Comparison of ENCODE assay signal across 31 cellular contexts in the genomic region with DNA sequence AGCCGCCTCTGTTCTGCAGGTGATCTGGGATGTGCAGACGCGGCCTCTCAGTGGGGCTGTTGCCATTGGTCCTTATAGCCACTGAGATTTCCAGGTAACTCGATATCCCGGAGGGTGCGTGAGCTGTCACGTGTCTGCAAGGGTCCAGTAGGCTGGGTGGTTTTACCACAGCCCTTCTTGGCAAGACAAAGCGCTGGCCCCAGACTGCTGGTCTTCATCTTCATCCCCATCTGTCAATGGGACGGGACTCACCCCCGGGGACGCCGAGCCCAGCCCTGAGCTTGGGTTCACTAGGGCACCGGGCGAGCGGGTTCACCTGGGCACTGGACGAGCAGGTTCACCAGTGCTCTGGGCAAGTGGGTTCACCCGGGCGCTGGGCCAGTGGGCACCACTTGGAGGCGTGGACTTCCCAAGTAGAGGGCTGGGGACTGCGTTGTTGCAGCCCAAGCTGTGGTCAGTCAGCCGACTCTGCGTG. TPM values are rescaled to one million over a fixed set of nuclear protein-coding genes. Genes with fewer than 3 reads are reported as not detected.
DNase-seq lines count a peak whose midpoint lies in the region; ATAC-seq and TF ChIP-seq lines count a peak whose summit lies in the region.
"Had no signal": no experiment of that assay in that cellular context is flagged by ENCODE, and none has a peak within 500 bp of the region (broad histone marks: within the 10 kb centered on the region; RNA-seq: fewer than 3 reads in every experiment).

No MANE protein-coding gene starts in this region.

- H3K36me3 ChIP-seq in RWPE2 (ENCODE audit: low read depth) (no peaks in the 10 kb centered on the region), sigmoid colon (peaks cover 0 to 4% (median 0%) of the 10 kb centered on the region in 4 donors)
- H3K36me3 ChIP-seq: stomach, thyroid gland, WERI-Rb-1 had no signal

- intact Hi-C loops in sigmoid colon (cut with DNase I) = no loop called here

- no peak overlapping the region for H3K27ac ChIP-seq in RWPE2 (ENCODE audit: poor library complexity, severe bottlenecking)
- H3K27ac ChIP-seq in sigmoid colon = no peak overlapping the region
- H3K27ac ChIP-seq: A549, gastroesophageal sphincter, PC-9, stomach, thyroid gland, WERI-Rb-1 had no signal

- no peak for ATAC-seq in RWPE2 (ENCODE audit: low read depth)
- ATAC-seq: A549; activated naive CD4-positive, alpha-beta T cell treated with anti-CD3 and anti-CD28 coated beads, Interleukin-2, amount 50 U/mL, for 72 hours; gastroesophageal sphincter had no signal

- H3K4me1 ChIP-seq in RWPE2 (ENCODE audit: insufficient read depth, poor library complexity, severe bottlenecking) (no peaks in the 10 kb centered on the region), sigmoid colon (no peaks in the 10 kb centered on the region)
- H3K4me1 ChIP-seq: A549, gastroesophageal sphincter, stomach, thyroid gland had no signal

- no peak overlapping the region for H3K4me3 Mint-ChIP-seq in activated naive CD4-positive, alpha-beta T cell treated with anti-CD3 and anti-CD28 coated beads, Interleukin-2, amount 10 ng/mL, durations not matched to agents 7 days and 5 days
- H3K4me3 Mint-ChIP-seq: activated CD4-positive, alpha-beta memory T cell treated with anti-CD3 and anti-CD28 coated beads for 36 hours; activated T-helper 1 cell treated with anti-CD3 and anti-CD28 coated beads, Interleukin-12 subunit alpha, Interleukin-12 subunit beta, Interleukin-2, Interleukin-4 antibody, amounts not matched to agents 30 ng/mL and 10 ng/mL and 1 ng/mL, durations not matched to agents 14 hours and 24 hours and 36 hours; HFFc6; neural crest cell had no signal

- peaks cover 13% of the 10 kb centered on the region for H3K27me3 Mint-ChIP-seq in activated naive CD4-positive, alpha-beta T cell treated with anti-CD3 and anti-CD28 coated beads, Interleukin-2, amount 10 ng/mL, durations not matched to agents 7 days and 5 days

- CTCF ChIA-PET in activated naive CD4-positive, alpha-beta T cell treated with anti-CD3 and anti-CD28 coated beads, Interleukin-2, amount 10 ng/mL, durations not matched to agents 7 days and 5 days (lab: Charles Lee) = no interaction called here

- H3K4me3 ChIP-seq in RWPE2 (ENCODE audit: severe bottlenecking) (no peak overlapping the region), sigmoid colon (no peak overlapping the region)
- H3K4me3 ChIP-seq: A549, gastroesophageal sphincter, lung, PC-9, stomach, thyroid gland had no signal

- H3K9me3 ChIP-seq in RWPE2 (ENCODE audit: severe bottlenecking) (no peaks in the 10 kb centered on the region), sigmoid colon (no peaks in the 10 kb centered on the region)
- H3K9me3 ChIP-seq: A549, gastroesophageal sphincter, stomach, thyroid gland had no signal

- no peak for TF ChIP-seq POLR2A in sigmoid colon (IDR thresholded peaks at IDR 0.05)

- no peak overlapping the region for H3K27ac Mint-ChIP-seq in activated naive CD4-positive, alpha-beta T cell treated with anti-CD3 and anti-CD28 coated beads, Interleukin-2, amount 10 ng/mL, durations not matched to agents 7 days and 5 days
- H3K27ac Mint-ChIP-seq: activated CD4-positive, alpha-beta memory T cell treated with anti-CD3 and anti-CD28 coated beads for 36 hours; activated T-helper 1 cell treated with anti-CD3 and anti-CD28 coated beads, Interleukin-12 subunit alpha, Interleukin-12 subunit beta, Interleukin-2, Interleukin-4 antibody, amounts not matched to agents 30 ng/mL and 10 ng/mL and 1 ng/mL, durations not matched to agents 14 hours and 24 hours and 36 hours; HFFc6 had no signal

- peak; percentile 9 for DNase-seq in activated naive CD4-positive, alpha-beta T cell treated with anti-CD3 and anti-CD28 coated beads, Interleukin-2, amount 50 U/mL, for 16 hours
- no peak for DNase-seq in activated naive CD4-positive, alpha-beta T cell treated with anti-CD3 and anti-CD28 coated beads, Interleukin-2, amount 10 ng/mL, durations not matched to agents 7 days and 5 days
- peak; percentile 52 for DNase-seq in RWPE2 (ENCODE audit: low spot score)
- DNase-seq in iPS-NIHi11 (ENCODE audit: low spot score) = peak; percentile 73
- DNase-seq in sigmoid colon = peak; percentile 57
- no peak for DNase-seq in dermis blood vessel endothelial cell
- no peak for DNase-seq in stimulated activated CD4-positive, alpha-beta T cell treated with anti-CD3 and anti-CD28 coated beads, Interleukin-2, amount 100 ng/mL, for 48 hours
- DNase-seq in NCI-H2227 treated with DMSO at 0.1 percent for 48 hours (lab: John Stamatoyannopoulos, UW) = no peak
- DNase-seq: activated CD4-positive, alpha-beta memory T cell treated with anti-CD3 and anti-CD28 coated beads for 36 hours; activated CD8-positive, alpha-beta memory T cell treated with anti-CD3 and anti-CD28 coated beads, Interleukin-2, amount 50 U/mL, for 4 hours; AML-193; central memory CD4-positive, alpha-beta T cell; HFFc6; hypothalamus; Karpas-422; NCI-H1436 treated with DMSO at 0.1 percent for 48 hours; NCI-H2171; PC-9; SHP77 treated with DMSO at 0.1 percent for 48 hours; stimulated activated CD8-positive, alpha-beta memory T cell treated with anti-CD3 and anti-CD28 coated beads, Interleukin-4, amount 100 ng/mL, for 48 hours; stomach; SW 1271; T1000; WERI-Rb-1 had no signal

- 84 to 85% methylated on average over 22 of the region's 22 CpGs for WGBS in sigmoid colon, 2 donors

- H3K27me3 ChIP-seq in RWPE2 (ENCODE audit: insufficient read depth, poor library complexity, severe bottlenecking) (no peaks in the 10 kb centered on the region), sigmoid colon (no peaks in the 10 kb centered on the region)
- H3K27me3 ChIP-seq: gastroesophageal sphincter, thyroid gland had no signal

- TF ChIP-seq EP300 in sigmoid colon (IDR thresholded peaks at IDR 0.05) = no peak

- H3K9me3 Mint-ChIP-seq in activated naive CD4-positive, alpha-beta T cell treated with anti-CD3 and anti-CD28 coated beads, Interleukin-2, amount 10 ng/mL, durations not matched to agents 7 days and 5 days = no peaks in the 10 kb centered on the region
- H3K9me3 Mint-ChIP-seq: activated CD4-positive, alpha-beta memory T cell treated with anti-CD3 and anti-CD28 coated beads for 36 hours; activated naive CD4-positive, alpha-beta T cell treated with anti-CD3 and anti-CD28 coated beads, Interleukin-2, amount 50 U/mL, for 72 hours; activated T-helper 1 cell treated with anti-CD3 and anti-CD28 coated beads, Interleukin-12 subunit alpha, Interleukin-12 subunit beta, Interleukin-2, Interleukin-4 antibody, amounts not matched to agents 30 ng/mL and 10 ng/mL and 1 ng/mL, durations not matched to agents 14 hours and 24 hours and 36 hours; HFFc6; neural crest cell had no signal

- peaks cover 2% of the 10 kb centered on the region for H3K4me1 Mint-ChIP-seq in activated naive CD4-positive, alpha-beta T cell treated with anti-CD3 and anti-CD28 coated beads, Interleukin-2, amount 10 ng/mL, durations not matched to agents 7 days and 5 days

- no peaks in the 10 kb centered on the region for H3K36me3 Mint-ChIP-seq in activated naive CD4-positive, alpha-beta T cell treated with anti-CD3 and anti-CD28 coated beads, Interleukin-2, amount 10 ng/mL, durations not matched to agents 7 days and 5 days
- H3K36me3 Mint-ChIP-seq: activated CD4-positive, alpha-beta memory T cell treated with anti-CD3 and anti-CD28 coated beads for 36 hours; activated naive CD4-positive, alpha-beta T cell treated with anti-CD3 and anti-CD28 coated beads, Interleukin-2, amount 50 U/mL, for 72 hours had no signal

- TF ChIP-seq CTCF in RWPE2 (IDR thresholded peaks at IDR 0.05; ENCODE audit: poor library complexity, severe bottlenecking) (no peak), sigmoid colon (IDR thresholded peaks at IDR 0.05) (no peak)

RNA-seq across cellular contexts. Expression of a gene that starts 51.3 kb away (rescaled TPM):
- total RNA-seq in sigmoid colon (1 to 10 TPM in 1 of 4 donors, under 1 TPM in 3; 0.36 to 1.9 (median 0.69) TPM), dermis blood vessel endothelial cell (6.1 and 9.8 TPM in 2 replicates)
- polyA plus RNA-seq in sigmoid colon = under 1 TPM in 2 of 3 donors, not detected in 1; under 0.01 to 0.71 TPM

Comparison
In these comparisons a context has a peak if more than half of its experiments do, and no peak if none do; other contexts are left out.
1. DNase-seq: peak in activated naive CD4-positive, alpha-beta T cell treated with anti-CD3 and anti-CD28 coated beads, Interleukin-2, amount 50 U/mL, for 16 hours (single experiment), RWPE2 (single experiment), iPS-NIHi11 (single experiment) and sigmoid colon (single experiment); none in activated naive CD4-positive, alpha-beta T cell treated with anti-CD3 and anti-CD28 coated beads, Interleukin-2, amount 10 ng/mL, durations not matched to agents 7 days and 5 days (single experiment), dermis blood vessel endothelial cell (single experiment), stimulated activated CD4-positive, alpha-beta T cell treated with anti-CD3 and anti-CD28 coated beads, Interleukin-2, amount 100 ng/mL, for 48 hours (0 of 2) and NCI-H2227 treated with DMSO at 0.1 percent for 48 hours (single experiment).